ENCODE assay signal across 17 cellular contexts in genomic region chr5:64963278-64963677, GRCh38.
DNase-seq lines count a peak whose midpoint lies in the region; ATAC-seq, FAIRE-seq and TF ChIP-seq lines count a peak whose summit lies in the region.
"Had no signal": no experiment of that assay in that cellular context is flagged by ENCODE, and none has a peak within 500 bp of the region (broad histone marks: within the 10 kb centered on the region; RNA-seq: fewer than 3 reads in every experiment).

No MANE protein-coding gene starts in this region.

- TF ChIP-seq CTCF in HepG2 (CRISPR knock-in tag; IDR thresholded peaks at IDR 0.05): no peak
- TF ChIP-seq CTCF in right lobe of liver (IDR thresholded peaks at IDR 0.05): no peak
- TF ChIP-seq CTCF in IMR-90 (conservative IDR thresholded peaks at IDR 0.05; ENCODE audit: low read depth, low read length): no peak
- TF ChIP-seq CTCF in K562 (IDR thresholded peaks at IDR 0.05 in 2 of 3, conservative IDR thresholded peaks at IDR 0.05 in 1 of 3; ENCODE audit: insufficient read depth in 2 of 3, low read depth in 1 of 3, low read length in 3 of 3): no peak

- H3K27me3 ChIP-seq in HepG2 (ENCODE audit: control insufficient read depth in 1 of 2, insufficient read depth in 2 of 2, low read length in 2 of 2) (no peaks in the 10 kb centered on the region), right lobe of liver (no peaks in the 10 kb centered on the region), IMR-90 (ENCODE audit: control insufficient read depth, insufficient read depth, low read length) (no peaks in the 10 kb centered on the region), K562 (ENCODE audit: control insufficient read depth in 2 of 2, insufficient read depth in 2 of 2, low read length in 2 of 2) (no peaks in the 10 kb centered on the region), mesendoderm (ENCODE audit: insufficient read depth, low read length, poor library complexity) (no peaks in the 10 kb centered on the region)

- H2BK20ac ChIP-seq in IMR-90 (ENCODE audit: low read depth, low read length): no peak overlapping the region

- H3K36me3 ChIP-seq in HepG2 (replicated peaks in 1 of 2; ENCODE audit: control insufficient read depth in 1 of 2, insufficient read depth in 2 of 2, low read length in 2 of 2) (no peaks in the 10 kb centered on the region), right lobe of liver (no peaks in the 10 kb centered on the region), IMR-90 (ENCODE audit: control insufficient read depth, insufficient read depth, low read length) (no peaks in the 10 kb centered on the region), K562 (ENCODE audit: control insufficient read depth, insufficient read depth, low read length) (no peaks in the 10 kb centered on the region), mesendoderm (ENCODE audit: control insufficient read depth, insufficient read depth, low read length) (no peaks in the 10 kb centered on the region)

- H3K4me3 ChIP-seq in HepG2 (replicated peaks in 1 of 3; ENCODE audit: insufficient read depth in 1 of 3, low read depth in 2 of 3, low read length in 3 of 3) (no peak overlapping the region), right lobe of liver (no peak overlapping the region), IMR-90 (ENCODE audit: insufficient read depth, low read depth, low read length) (no peak overlapping the region), K562 (no peak overlapping the region), mesendoderm (ENCODE audit: low read length) (no peak overlapping the region)
- H3K4me3 ChIP-seq: GM23248 had no signal

- in situ Hi-C loops in HepG2 (cut with HindIII; ENCODE audit: extremely low pct_ligation_motif_present, low pct_unique_long_range_greater_than_20kb): loop anchor here (25.0 kb wide), 1 partner anchor 524 kb away; the partner anchor contains the start of gene ADAMTS6
- in situ Hi-C loops in IMR-90 (cut with MboI; ENCODE audit: low sequenced_read_pairs): no loop called here
- in situ Hi-C loops in K562 (cut with MboI): loop anchor here (25.0 kb wide), 1 partner anchor 524 kb away; the partner anchor contains the start of gene ADAMTS6

- H3K9me1 ChIP-seq in IMR-90 (ENCODE audit: insufficient read depth, low read length): no peaks in the 10 kb centered on the region
- no peaks in the 10 kb centered on the region for H3K9me1 ChIP-seq in K562 (ENCODE audit: control insufficient read depth, insufficient read depth, low read length)

- intact Hi-C loops in HepG2 (cut with micrococcal nuclease; ENCODE audit: unreplicated experiment) (no loop called here), right lobe of liver (cut with DNase I) (no loop called here), IMR-90 (cut with micrococcal nuclease) (no loop called here), K562 (cut with micrococcal nuclease) (no loop called here)

- H4K8ac ChIP-seq in IMR-90 (ENCODE audit: low read depth in 2 of 2, low read length in 2 of 2) (no peak overlapping the region), mesendoderm (ENCODE audit: low read depth, low read length) (no peak overlapping the region)

- H2AFZ ChIP-seq in HepG2 (ENCODE audit: low read length) (no peak overlapping the region), IMR-90 (replicated peaks; ENCODE audit: low read length, poor library complexity) (no peak overlapping the region), K562 (ENCODE audit: low read depth, low read length) (no peak overlapping the region)
- H2AFZ ChIP-seq: GM23248 had no signal

- H4K91ac ChIP-seq in IMR-90 (ENCODE audit: insufficient read depth, low read depth, low read length): no peak overlapping the region

- TF ChIP-seq POLR2A in HepG2 (IDR thresholded peaks at IDR 0.05; ENCODE audit: insufficient read depth in 1 of 2, low read depth in 2 of 2, low read length in 2 of 2): no peak
- TF ChIP-seq POLR2A in right lobe of liver (IDR thresholded peaks at IDR 0.05): no peak
- no peak for TF ChIP-seq POLR2A in IMR-90 (IDR thresholded peaks at IDR 0.05; ENCODE audit: low read depth, low read length)
- no peak for TF ChIP-seq POLR2A in K562 (conservative IDR thresholded peaks at IDR 0.05)

- H3K9me3 ChIP-seq in HepG2 (ENCODE audit: low read length): peaks cover 19% of the 10 kb centered on the region
- H3K9me3 ChIP-seq in right lobe of liver: peaks cover 0 to 2% (median 0%) of the 10 kb centered on the region in 4 donors
- peaks cover 19% of the 10 kb centered on the region for H3K9me3 ChIP-seq in IMR-90 (ENCODE audit: control insufficient read depth, insufficient read depth, low read length)
- peaks cover 8% of the 10 kb centered on the region for H3K9me3 ChIP-seq in K562 (replicated peaks; ENCODE audit: control insufficient read depth, insufficient read depth, low read depth, low read length)

- H4K20me1 ChIP-seq in HepG2 (ENCODE audit: insufficient read depth, low read length) (no peaks in the 10 kb centered on the region), IMR-90 (ENCODE audit: insufficient read depth, low read length) (no peaks in the 10 kb centered on the region), K562 (replicated peaks; ENCODE audit: control insufficient read depth, insufficient read depth, low read length) (no peaks in the 10 kb centered on the region)

- POLR2A ChIA-PET in HepG2 (lab: Yijun Ruan, JAX): no interaction called here
- POLR2A ChIA-PET in IMR-90 (lab: Charles Lee; ENCODE audit: unreplicated experiment): no interaction called here
- POLR2A ChIA-PET in K562 (lab: Yijun Ruan, JAX): no interaction called here

- no peak overlapping the region for H3K27ac ChIP-seq in HepG2 (ENCODE audit: extremely low read length, insufficient read depth, low read length)
- H3K27ac ChIP-seq in right lobe of liver: no peak overlapping the region
- H3K27ac ChIP-seq in IMR-90 (ENCODE audit: insufficient read depth, low read length): no peak overlapping the region
- no peak overlapping the region for H3K27ac ChIP-seq in K562 (ENCODE audit: extremely low read depth, low read depth, low read length)
- H3K27ac ChIP-seq in mesendoderm (ENCODE audit: low read depth, low read length): no peak overlapping the region
- H3K27ac ChIP-seq: GM23248 had no signal

- H2BK15ac ChIP-seq in IMR-90 (ENCODE audit: low read depth, low read length) (no peak overlapping the region), mesendoderm (replicated peaks; ENCODE audit: low read depth) (no peak overlapping the region)

- ATAC-seq in HepG2 (no peak), right lobe of liver (no peak), IMR-90 (ENCODE audit: low read depth) (no peak), K562 (no peak)

- 0 out of 4 replicates have a peak, but pooled peaks cover 0 to 2% of the 10 kb centered on the region in 2 experiments for H3K79me1 ChIP-seq in IMR-90 (ENCODE audit: low read depth in 1 of 2, low read length in 2 of 2)
- no peaks in the 10 kb centered on the region for H3K79me1 ChIP-seq in mesendoderm (ENCODE audit: low read length)

- H2BK5ac ChIP-seq in IMR-90 (ENCODE audit: low read depth, low read length, poor library complexity, severe bottlenecking) (no peak overlapping the region), mesendoderm (ENCODE audit: low read length) (no peak overlapping the region)

- FAIRE-seq in HepG2 (lab: Jason Lieb, UNC): no peak
- FAIRE-seq in K562 (lab: Jason Lieb, UNC): no peak
- FAIRE-seq: H1 had no signal

- BruUV-seq in HepG2 (replicated peaks; lab: Mats Ljungman, UMichigan): no TSS peak
- BruUV-seq in IMR-90 (replicated peaks; lab: Mats Ljungman, UMichigan): no TSS peak
- no TSS peak for BruUV-seq in K562 (replicated peaks; lab: Mats Ljungman, UMichigan)

- H2AK5ac ChIP-seq in IMR-90 (ENCODE audit: low read depth, low read length) (no peak overlapping the region), mesendoderm (ENCODE audit: low read length) (no peak overlapping the region)

- H3K18ac ChIP-seq in IMR-90 (ENCODE audit: low read depth, low read length) (no peak overlapping the region), mesendoderm (ENCODE audit: low read length) (no peak overlapping the region)

- no peak overlapping the region for H3K9ac ChIP-seq in HepG2 (ENCODE audit: insufficient read depth, low read depth, low read length)
- no peak overlapping the region for H3K9ac ChIP-seq in IMR-90 (ENCODE audit: low read depth, low read length)
- no peak overlapping the region for H3K9ac ChIP-seq in K562 (ENCODE audit: insufficient read depth in 1 of 2, low read depth in 2 of 2, low read length in 2 of 2)
- no peak overlapping the region for H3K9ac ChIP-seq in mesendoderm (ENCODE audit: low read length)
- H3K9ac ChIP-seq: GM23248 had no signal

- H4K5ac ChIP-seq in IMR-90 (ENCODE audit: low read depth, low read length) (no peak overlapping the region), mesendoderm (ENCODE audit: low read length) (no peak overlapping the region)

- TF ChIP-seq EP300 in HepG2 (IDR thresholded peaks at IDR 0.05; ENCODE audit: low read depth in 2 of 2, low read length in 2 of 2) (no peak), HepG2 (CRISPR knock-in tag; IDR thresholded peaks at IDR 0.05; ENCODE audit: borderline replicate concordance) (no peak), K562 (IDR thresholded peaks at IDR 0.05; ENCODE audit: low read length) (no peak)

- TF ChIP-seq RAD21 in HepG2 (CRISPR knock-in tag; IDR thresholded peaks at IDR 0.05): no peak
- no peak for TF ChIP-seq RAD21 in IMR-90 (IDR thresholded peaks at IDR 0.05; ENCODE audit: low read length)
- no peak for TF ChIP-seq RAD21 in K562 (CRISPR knock-in tag; conservative IDR thresholded peaks at IDR 0.05 in 1 of 2, IDR thresholded peaks at IDR 0.05 in 1 of 2)

- WGBS in HepG2 (ENCODE audit: low lambda C conversion rate): 69% methylated on average over 1 of the region's 1 CpG
- 77% methylated on average over 1 of the region's 1 CpG for WGBS in right lobe of liver (ENCODE audit: insufficient coverage, low coverage, low lambda C conversion rate, missing lambda C conversion rate)
- no CpG with 5 or more reads among the region's 1 CpG for WGBS in IMR-90 (ENCODE audit: extremely low coverage in 2 of 2, insufficient read length in 1 of 2), 2 experiments
- WGBS in K562 (ENCODE audit: insufficient coverage, low coverage, missing lambda C conversion rate): 7% methylated on average over 1 of the region's 1 CpG
- WGBS in mesendoderm (ENCODE audit: extremely low coverage, insufficient coverage, low lambda C conversion rate): no CpG with 5 or more reads among the region's 1 CpG

- H2AK9ac ChIP-seq in IMR-90 (replicated peaks; ENCODE audit: low read depth, low read length, poor library complexity): no peak overlapping the region

- CTCF ChIA-PET in HepG2 (lab: Yijun Ruan, JAX; ENCODE audit: low intra/inter-chr PET ratio, low total read pairs): no interaction called here
- CTCF ChIA-PET in IMR-90 (lab: Yijun Ruan, JAX): no interaction called here
- CTCF ChIA-PET in K562 (lab: Yijun Ruan, JAX; ENCODE audit: low intra/inter-chr PET ratio): no interaction called here

- no peak overlapping the region for H3K14ac ChIP-seq in IMR-90 (replicated peaks; ENCODE audit: low read depth, low read length)

- H2BK120ac ChIP-seq in IMR-90 (ENCODE audit: low read depth, low read length): no peak overlapping the region
- H2BK120ac ChIP-seq in mesendoderm (ENCODE audit: low read depth, low read length): no peak overlapping the region

- H3K4me1 ChIP-seq in HepG2 (ENCODE audit: insufficient read depth, low read length) (no peaks in the 10 kb centered on the region), right lobe of liver (no peaks in the 10 kb centered on the region), IMR-90 (ENCODE audit: control insufficient read depth, insufficient read depth, low read length) (peaks cover 3% of the 10 kb centered on the region; the same call in 1 of the 2 replicates), K562 (replicated peaks in 1 of 2; ENCODE audit: control insufficient read depth in 2 of 2, insufficient read depth in 2 of 2, low read length in 2 of 2) (no peaks in the 10 kb centered on the region), mesendoderm (ENCODE audit: control insufficient read depth, low read depth, low read length) (no peaks in the 10 kb centered on the region)

- no peak overlapping the region for H3K4me2 ChIP-seq in HepG2 (ENCODE audit: low read depth, low read length)
- no peak overlapping the region for H3K4me2 ChIP-seq in IMR-90 (ENCODE audit: low read depth, low read length)
- no peak overlapping the region for H3K4me2 ChIP-seq in K562 (ENCODE audit: insufficient read depth, low read length)
- no peak overlapping the region for H3K4me2 ChIP-seq in mesendoderm (ENCODE audit: low read length)

- H3K79me2 ChIP-seq in HepG2 (ENCODE audit: insufficient read depth, low read length): no peaks in the 10 kb centered on the region
- H3K79me2 ChIP-seq in K562 (ENCODE audit: control insufficient read depth, insufficient read depth, low read length): no peaks in the 10 kb centered on the region
- H3K79me2 ChIP-seq in mesendoderm (ENCODE audit: control insufficient read depth, insufficient read depth, low read length): no peaks in the 10 kb centered on the region

- DNase-seq in HepG2 (ENCODE audit: low spot score): no peak
- DNase-seq in right lobe of liver: no peak
- DNase-seq in IMR-90: no peak
- DNase-seq in K562 (ENCODE audit: extremely low read depth in 1 of 4, low spot score in 3 of 4): no peak
- DNase-seq in NCI-H146 (lab: John Stamatoyannopoulos, UW): no peak
- no peak for DNase-seq in mesendoderm
- DNase-seq in 8988T: no peak
- DNase-seq: C1 segment of cervical spinal cord; Calu3; CD4-positive, alpha-beta memory T cell; COR-L47; DMS53; DMS79 treated with DMSO at 0.1 percent for 48 hours; GM23248; H7; HCEC 1CT had no signal

- no peak overlapping the region for H3K56ac ChIP-seq in IMR-90 (ENCODE audit: extremely low read depth, insufficient read depth, low read length)
- H3K56ac ChIP-seq in mesendoderm (ENCODE audit: low read length): no peak overlapping the region

- no peak overlapping the region for H3K23ac ChIP-seq in IMR-90 (ENCODE audit: low read depth, low read length)
- no peak overlapping the region for H3K23ac ChIP-seq in mesendoderm (ENCODE audit: low read length)

- H3K4ac ChIP-seq in IMR-90 (ENCODE audit: low read depth, low read length): no peak overlapping the region
- no peak overlapping the region for H3K4ac ChIP-seq in mesendoderm (ENCODE audit: low read depth, low read length)

- dilution Hi-C loops in IMR-90 (cut with HindIII; ENCODE audit: low sequenced_read_pairs, unreplicated experiment): no loop called here

Comparison
In these comparisons a context has a peak if more than half of its experiments do, and no peak if none do; other contexts are left out.
1. Of the 241 proteins assayed by ChIP-seq in both HepG2 and K562: peak only in HepG2: CHD4; only in K562: none; in both: none; in neither: 240.